ENCODE assay signal across 9 cellular contexts in genomic region chr17:30586818-30587595, GRCh38.
A peak's percentile ranks its signal among the peaks of the same experiment; 100 is the strongest.
DNase-seq lines count a peak whose midpoint lies in the region; ATAC-seq, FAIRE-seq and TF ChIP-seq lines count a peak whose summit lies in the region.
"Had no signal": no experiment of that assay in that cellular context is flagged by ENCODE, and none has a peak within 500 bp of the region (broad histone marks: within the 10 kb centered on the region; RNA-seq: fewer than 3 reads in every experiment).

No MANE protein-coding gene starts in this region.

- H3K79me1 ChIP-seq in mesendoderm (ENCODE audit: low read length): no peaks in the 10 kb centered on the region

- H2AK5ac ChIP-seq in mesendoderm (ENCODE audit: low read length): no peak overlapping the region

- H3K4me2 ChIP-seq in mesendoderm (ENCODE audit: low read length): no peak overlapping the region

- no peak overlapping the region for H3K9ac ChIP-seq in mesendoderm (ENCODE audit: low read length)

- FAIRE-seq in GM12892 (lab: Jason Lieb, UNC): no peak

- no peak for ATAC-seq in HG03439 (IDR thresholded peaks at IDR 0.05; ENCODE audit: unreplicated experiment)
- ATAC-seq: T-cell had no signal

- H2BK5ac ChIP-seq in mesendoderm (ENCODE audit: low read length): no peak overlapping the region

- no peaks in the 10 kb centered on the region for H3K4me1 ChIP-seq in mesendoderm (ENCODE audit: control insufficient read depth, low read depth, low read length)

- no peaks in the 10 kb centered on the region for H3K27me3 ChIP-seq in mesendoderm (ENCODE audit: insufficient read depth, low read length, poor library complexity)

- H3K4ac ChIP-seq in mesendoderm (ENCODE audit: low read depth, low read length): no peak overlapping the region

- no peaks in the 10 kb centered on the region for H3K36me3 ChIP-seq in mesendoderm (ENCODE audit: control insufficient read depth, insufficient read depth, low read length)

- H2BK15ac ChIP-seq in mesendoderm (replicated peaks; ENCODE audit: low read depth): no peak overlapping the region

- H3K4me3 ChIP-seq in mesendoderm (ENCODE audit: low read length): no peak overlapping the region

- no peaks in the 10 kb centered on the region for H3K79me2 ChIP-seq in mesendoderm (ENCODE audit: control insufficient read depth, insufficient read depth, low read length)

- H3K27ac ChIP-seq in mesendoderm (ENCODE audit: low read depth, low read length): no peak overlapping the region

- H2BK120ac ChIP-seq in mesendoderm (ENCODE audit: low read depth, low read length): no peak overlapping the region

- no peak overlapping the region for H3K23ac ChIP-seq in mesendoderm (ENCODE audit: low read length)

- H4K8ac ChIP-seq in mesendoderm (ENCODE audit: low read depth, low read length): no peak overlapping the region

- no peak overlapping the region for H3K56ac ChIP-seq in mesendoderm (ENCODE audit: low read length)

- peak; percentile 21 for DNase-seq in activated CD4-positive, alpha-beta T cell treated with anti-CD3 and anti-CD28 coated beads for 48 hours
- no peak for DNase-seq in activated CD4-positive, alpha-beta T cell treated with anti-CD3 and anti-CD28 coated beads for 1 hour
- peak; percentile 67 for DNase-seq in LHCN-M2 (ENCODE audit: low read depth)
- DNase-seq in dermis blood vessel endothelial cell: peak; percentile 78
- DNase-seq in renal cortical epithelial cell (ENCODE audit: low read depth): peak; percentile 73
- no peak for DNase-seq in mesendoderm
- no peak for DNase-seq in GM12892 (ENCODE audit: insufficient read length)
- DNase-seq: T-cell had no signal

- no peak overlapping the region for H3K18ac ChIP-seq in mesendoderm (ENCODE audit: low read length)

- WGBS in mesendoderm (ENCODE audit: extremely low coverage, insufficient coverage, low lambda C conversion rate): no CpG with 5 or more reads among the region's 5 CpGs

- H4K5ac ChIP-seq in mesendoderm (ENCODE audit: low read length): no peak overlapping the region

- TF ChIP-seq POLR2A in GM12892 (IDR thresholded peaks at IDR 0.05; ENCODE audit: low read depth, low read length): no peak

Comparison
In these comparisons a context has a peak if more than half of its experiments do, and no peak if none do; other contexts are left out.
1. DNase-seq: peak in activated CD4-positive, alpha-beta T cell treated with anti-CD3 and anti-CD28 coated beads for 48 hours (single experiment), LHCN-M2 (single experiment), dermis blood vessel endothelial cell (single experiment) and renal cortical epithelial cell (single experiment); none in activated CD4-positive, alpha-beta T cell treated with anti-CD3 and anti-CD28 coated beads for 1 hour (single experiment), mesendoderm (single experiment) and GM12892 (single experiment).